11 cellular contexts compared by ENCODE assay signal in genomic region chr5:98510111-98510510, GRCh38.
A peak's percentile ranks its signal among the peaks of the same experiment; 100 is the strongest.
DNase-seq lines count a peak whose midpoint lies in the region; ATAC-seq, FAIRE-seq and TF ChIP-seq lines count a peak whose summit lies in the region.
"Had no signal": no experiment of that assay in that cellular context is flagged by ENCODE, and none has a peak within 500 bp of the region (broad histone marks: within the 10 kb centered on the region; RNA-seq: fewer than 3 reads in every experiment).

No MANE protein-coding gene starts in this region.

- peak; percentile 31 for DNase-seq in EL
- DNase-seq in PC-3 = peak; percentile 28
- DNase-seq in foreskin melanocyte = peak; percentile 98
- peak; percentile 95 for DNase-seq in pons (ENCODE audit: low spot score)
- DNase-seq in HTR-8/SVneo (ENCODE audit: insufficient read length, low spot score) = no peak
- DNase-seq in NCI-H1694 treated with DMSO at 0.1 percent for 48 hours (lab: John Stamatoyannopoulos, UW) = no peak
- DNase-seq: KG1; stimulated activated CD4-positive, alpha-beta T cell treated with anti-CD3 and anti-CD28 coated beads, Interleukin-4, amount 100 ng/mL, for 24 hours had no signal

- no peaks in the 10 kb centered on the region for H3K27me3 ChIP-seq in PC-3 (ENCODE audit: low read length)

- FAIRE-seq in HTR-8/SVneo (lab: Jason Lieb, UNC) = no peak

- no peak overlapping the region for H3K4me3 ChIP-seq in PC-3 (ENCODE audit: low read length)

- TF ChIP-seq CTCF in PC-3 (conservative IDR thresholded peaks at IDR 0.05; ENCODE audit: low read depth, low read length) = no peak

- H3K27ac ChIP-seq in PC-3 (ENCODE audit: low read length) = no peak overlapping the region
- H3K27ac ChIP-seq: VCaP had no signal

- BruUV-seq in PC-3 (replicated peaks; lab: Mats Ljungman, UMichigan) = no TSS peak

- no peaks in the 10 kb centered on the region for H3K9me2 ChIP-seq in PC-3 (replicated peaks; ENCODE audit: low read length)

- POLR2A ChIA-PET in PC-3 (lab: Charles Lee; ENCODE audit: unreplicated experiment) = no interaction called here

- no peaks in the 10 kb centered on the region for H3F3A ChIP-seq in PC-3 (ENCODE audit: low read length, unreplicated experiment)

- H4K20me1 ChIP-seq in PC-3 (ENCODE audit: low read length) = no peaks in the 10 kb centered on the region

- H3K9me3 ChIP-seq in PC-3 (ENCODE audit: low read length) = no peaks in the 10 kb centered on the region

- H3K36me3 ChIP-seq in PC-3 (ENCODE audit: low read depth, low read length) = no peaks in the 10 kb centered on the region

- intact Hi-C loops in PC-3 (cut with micrococcal nuclease) = no loop called here

- H3K4me2 ChIP-seq in PC-3 (ENCODE audit: low read length) = peak overlapping the region; percentile 20; the same call in 1 of the 2 replicates

- peaks cover 6% of the 10 kb centered on the region for H3K4me1 ChIP-seq in PC-3 (ENCODE audit: insufficient read depth, low read length)

- no peak overlapping the region for H3K9ac ChIP-seq in PC-3 (ENCODE audit: low read length)

- H3K79me2 ChIP-seq in PC-3 (ENCODE audit: low read length) = no peaks in the 10 kb centered on the region

- CTCF ChIA-PET in PC-3 (lab: Charles Lee) = interaction anchor here (0.5 kb wide), 1 partner anchor 263 kb away, joined by 4 read pairs; no protein-coding TSS in a partner anchor

- peak; percentile 93 for ATAC-seq in PC-3
- ATAC-seq in GM21825 (IDR thresholded peaks at IDR 0.05; ENCODE audit: unreplicated experiment) = no peak
- no peak for ATAC-seq in HG03095 (IDR thresholded peaks at IDR 0.05; ENCODE audit: unreplicated experiment)

- peak overlapping the region; percentile 66 for H2AFZ ChIP-seq in PC-3 (ENCODE audit: low read length)

Comparison
In these comparisons a context has a peak if more than half of its experiments do, and no peak if none do; other contexts are left out.
1. DNase-seq: peak in EL (single experiment), PC-3 (single experiment), foreskin melanocyte (single experiment) and pons (single experiment); none in HTR-8/SVneo (single experiment) and NCI-H1694 treated with DMSO at 0.1 percent for 48 hours (single experiment).